Comparison of ENCODE assay signal across 13 cellular contexts in genomic region chr10:102780246-102780645, GRCh38. TPM values are rescaled to one million over a fixed set of nuclear protein-coding genes. Genes with fewer than 3 reads are reported as not detected.
DNase-seq lines count a peak whose midpoint lies in the region; ATAC-seq, FAIRE-seq and TF ChIP-seq lines count a peak whose summit lies in the region.
"Had no signal": no experiment of that assay in that cellular context is flagged by ENCODE, and none has a peak within 500 bp of the region (broad histone marks: within the 10 kb centered on the region; RNA-seq: fewer than 3 reads in every experiment).

No MANE protein-coding gene starts in this region.

- H3K9me3 ChIP-seq in MM.1S (replicated peaks; ENCODE audit: insufficient read depth, low read length) = no peaks in the 10 kb centered on the region
- H3K9me3 ChIP-seq in mesenchymal stem cell (ENCODE audit: control insufficient read depth, low read length) = no peaks in the 10 kb centered on the region
- H3K9me3 ChIP-seq in thyroid gland = no peaks in the 10 kb centered on the region
- no peaks in the 10 kb centered on the region for H3K9me3 ChIP-seq in naive thymus-derived CD4-positive, alpha-beta T cell (ENCODE audit: control insufficient read depth in 2 of 3, low read length in 3 of 3)
- H3K9me3 ChIP-seq in prostate gland = no peaks in the 10 kb centered on the region

- CTCF ChIA-PET in naive thymus-derived CD4-positive, alpha-beta T cell (lab: Charles Lee) = no interaction called here

- H2BK120ac ChIP-seq in mesenchymal stem cell (ENCODE audit: low read depth, low read length) = no peak overlapping the region

- H3K4ac ChIP-seq in mesenchymal stem cell (ENCODE audit: low read depth in 1 of 2, low read length in 2 of 2) = no peak overlapping the region

- H3F3A ChIP-seq in MM.1S (ENCODE audit: insufficient read depth, low read length) = peaks cover 61% of the 10 kb centered on the region

- no peaks in the 10 kb centered on the region for H3K9me2 ChIP-seq in MM.1S (replicated peaks; ENCODE audit: insufficient read depth, low read length)

- H3K4me1 ChIP-seq in MM.1S (ENCODE audit: low read length) (peaks cover 80% of the 10 kb centered on the region), mesenchymal stem cell (ENCODE audit: control insufficient read depth, insufficient read depth, low read depth, low read length) (peaks cover 37% of the 10 kb centered on the region), thyroid gland (peaks cover 89 to 97% of the 10 kb centered on the region in 2 donors), prostate gland (replicated peaks) (peaks cover 58% of the 10 kb centered on the region)
- H3K4me1 ChIP-seq in naive thymus-derived CD4-positive, alpha-beta T cell (ENCODE audit: control insufficient read depth in 2 of 2, insufficient read depth in 2 of 2, low read length in 2 of 2) = peaks cover 7 to 17% of the 10 kb centered on the region in 2 donors

- TF ChIP-seq CTCF in MM.1S (IDR thresholded peaks at IDR 0.05; ENCODE audit: low read length) (no peak), bronchial epithelial cell (IDR thresholded peaks at IDR 0.05; ENCODE audit: insufficient read depth, low read length, severe bottlenecking) (no peak), thyroid gland (IDR thresholded peaks at IDR 0.05) (no peak), prostate gland (IDR thresholded peaks at IDR 0.05) (peak in 1 of 4 experiments; percentile 6)

- no peak overlapping the region for H2BK12ac ChIP-seq in mesenchymal stem cell (ENCODE audit: low read length in 2 of 2)

- H3K4me1 Mint-ChIP-seq in naive thymus-derived CD4-positive, alpha-beta T cell = peaks cover 30 to 74% (median 69%) of the 10 kb centered on the region in 7 donors
- peaks cover 44 to 52% of the 10 kb centered on the region in 2 donors for H3K4me1 Mint-ChIP-seq in effector memory CD8-positive, alpha-beta T cell (ENCODE audit: low read depth in 2 of 2)

- peak overlapping the region; percentile 99 for H3K27ac ChIP-seq in MM.1S (ENCODE audit: low read length)
- no peak overlapping the region for H3K27ac ChIP-seq in mesenchymal stem cell (ENCODE audit: low read length, poor library complexity, severe bottlenecking)
- peak overlapping the region; percentile 96 to 98 (median 98) for H3K27ac ChIP-seq in thyroid gland
- no peak overlapping the region for H3K27ac ChIP-seq in naive thymus-derived CD4-positive, alpha-beta T cell (ENCODE audit: low read depth, low read length)
- H3K27ac ChIP-seq in prostate gland = peak overlapping the region in 1 of 2 donors; percentile 95

- H3K23ac ChIP-seq in mesenchymal stem cell (ENCODE audit: low read length in 2 of 2) = no peak overlapping the region

- peaks cover 0 to 18% (median 12%) of the 10 kb centered on the region in 5 donors for H3K36me3 Mint-ChIP-seq in naive thymus-derived CD4-positive, alpha-beta T cell
- H3K36me3 Mint-ChIP-seq in effector memory CD8-positive, alpha-beta T cell (ENCODE audit: insufficient read depth) = peaks cover 6% of the 10 kb centered on the region

- no peaks in the 10 kb centered on the region for H3K27me3 ChIP-seq in MM.1S (replicated peaks; ENCODE audit: insufficient read depth, low read length)
- H3K27me3 ChIP-seq in bronchial epithelial cell (ENCODE audit: control insufficient read depth, insufficient read depth, low read length) = no peaks in the 10 kb centered on the region
- H3K27me3 ChIP-seq in mesenchymal stem cell (ENCODE audit: control insufficient read depth in 1 of 2, insufficient read depth in 1 of 2, low read length in 2 of 2) = no peaks in the 10 kb centered on the region
- H3K27me3 ChIP-seq in thyroid gland = no peaks in the 10 kb centered on the region
- no peaks in the 10 kb centered on the region for H3K27me3 ChIP-seq in naive thymus-derived CD4-positive, alpha-beta T cell (ENCODE audit: control insufficient read depth in 2 of 2, insufficient read depth in 2 of 2, low read length in 2 of 2)
- H3K27me3 ChIP-seq in prostate gland (replicated peaks; ENCODE audit: insufficient read depth) = no peaks in the 10 kb centered on the region

- no peaks in the 10 kb centered on the region for H3K27me3 Mint-ChIP-seq in naive thymus-derived CD4-positive, alpha-beta T cell
- H3K27me3 Mint-ChIP-seq in effector memory CD8-positive, alpha-beta T cell = no peaks in the 10 kb centered on the region
- H3K27me3 Mint-ChIP-seq: CD8-positive, alpha-beta memory T cell; stimulated activated naive B cell treated with anti-CD40 and anti-IgM and Interleukin-4, amounts not matched to agents 10 μg/mL and 1 μg/mL and 100 μg/mL, for 72 hours; T-cell had no signal

- no peak overlapping the region for H2AFZ ChIP-seq in MM.1S (ENCODE audit: low read length)
- H2AFZ ChIP-seq in mesenchymal stem cell (ENCODE audit: low read depth, low read length) = no peak overlapping the region

- H3K4me2 ChIP-seq in MM.1S (ENCODE audit: low read depth, low read length) = peak overlapping the region; percentile 69
- no peak overlapping the region for H3K4me2 ChIP-seq in mesenchymal stem cell (ENCODE audit: low read length, poor library complexity, severe bottlenecking)

- peaks cover 74% of the 10 kb centered on the region for H3K79me2 ChIP-seq in MM.1S (ENCODE audit: low read length)

- 88% methylated on average over 3 of the region's 3 CpGs for WGBS in mesenchymal stem cell
- WGBS in thyroid gland, 2 donors = 82 to 92% methylated on average over 3 of the region's 3 CpGs
- 81% methylated on average over 3 of the region's 3 CpGs for WGBS in prostate gland

- H3K4me3 ChIP-seq in MM.1S (ENCODE audit: low read length) (no peak overlapping the region), bronchial epithelial cell (ENCODE audit: low read depth, low read length) (no peak overlapping the region), mesenchymal stem cell (ENCODE audit: insufficient read depth in 1 of 2, low read depth in 1 of 2, low read length in 2 of 2) (peak overlapping the region in 1 of 2 experiments; percentile 9), thyroid gland (replicated peaks in 1 of 3) (no peak overlapping the region), prostate gland (no peak overlapping the region)
- H3K4me3 ChIP-seq in naive thymus-derived CD4-positive, alpha-beta T cell (ENCODE audit: low read length) = no peak overlapping the region

- H3K36me3 ChIP-seq in MM.1S (replicated peaks; ENCODE audit: insufficient read depth, low read length) (no peaks in the 10 kb centered on the region; the same call in 1 of the 2 replicates), bronchial epithelial cell (ENCODE audit: control insufficient read depth, insufficient read depth, low read length) (peaks cover 2% of the 10 kb centered on the region), mesenchymal stem cell (ENCODE audit: control insufficient read depth in 1 of 2, insufficient read depth in 2 of 2, low read depth in 1 of 2, low read length in 2 of 2) (peaks cover 0 to 10% of the 10 kb centered on the region in 2 experiments), thyroid gland (no peaks in the 10 kb centered on the region), prostate gland (no peaks in the 10 kb centered on the region)
- H3K36me3 ChIP-seq in naive thymus-derived CD4-positive, alpha-beta T cell (ENCODE audit: control insufficient read depth in 2 of 3, insufficient read depth in 3 of 3, low read length in 3 of 3) = peaks cover 0 to 12% (median 0%) of the 10 kb centered on the region in 3 experiments

- H2AK5ac ChIP-seq in mesenchymal stem cell (ENCODE audit: low read length, severe bottlenecking) = no peak overlapping the region

- no peak overlapping the region for H3K14ac ChIP-seq in mesenchymal stem cell (ENCODE audit: low read length in 2 of 2)

- H4K20me1 ChIP-seq in MM.1S (ENCODE audit: insufficient read depth, low read length) = no peaks in the 10 kb centered on the region

- intact Hi-C loops in thyroid gland (cut with DNase I) (no loop called here), prostate gland (cut with DNase I) (no loop called here)
- intact Hi-C loops in naive thymus-derived CD4-positive, alpha-beta T cell (cut with micrococcal nuclease) = no loop called here

- H3K9me3 Mint-ChIP-seq in naive thymus-derived CD4-positive, alpha-beta T cell = no peaks in the 10 kb centered on the region
- H3K9me3 Mint-ChIP-seq in effector memory CD8-positive, alpha-beta T cell = no peaks in the 10 kb centered on the region
- H3K9me3 Mint-ChIP-seq: activated T-cell treated with anti-CD3 and anti-CD28 coated beads, Interleukin-2, amount 50 U/mL, for 72 hours; CD8-positive, alpha-beta memory T cell; stimulated activated naive B cell treated with anti-CD40 and anti-IgM and Interleukin-4, amounts not matched to agents 10 μg/mL and 1 μg/mL and 100 μg/mL, for 72 hours; T-cell had no signal

- H3K18ac ChIP-seq in mesenchymal stem cell (ENCODE audit: low read depth in 1 of 2, low read length in 2 of 2) = peak overlapping the region in 1 of 2 experiments; percentile 49

- H2BK5ac ChIP-seq in mesenchymal stem cell (ENCODE audit: low read depth, low read length, poor library complexity, severe bottlenecking) = no peak overlapping the region

- H3K27ac Mint-ChIP-seq in naive thymus-derived CD4-positive, alpha-beta T cell = peak overlapping the region in 2 of 9 donors; percentile 6 to 79
- H3K27ac Mint-ChIP-seq in effector memory CD8-positive, alpha-beta T cell = no peak overlapping the region
- H3K27ac Mint-ChIP-seq: stimulated activated naive B cell treated with anti-CD40 and anti-IgM and Interleukin-4, amounts not matched to agents 10 μg/mL and 1 μg/mL and 100 μg/mL, for 72 hours had no signal

- POLR2A ChIA-PET in naive thymus-derived CD4-positive, alpha-beta T cell (lab: Charles Lee) = no interaction called here

- no peak for FAIRE-seq in bronchial epithelial cell (lab: Jason Lieb, UNC)

- no peak overlapping the region for H4K91ac ChIP-seq in mesenchymal stem cell (ENCODE audit: low read length)

- no peak overlapping the region for H3K4me3 Mint-ChIP-seq in naive thymus-derived CD4-positive, alpha-beta T cell
- no peak overlapping the region for H3K4me3 Mint-ChIP-seq in effector memory CD8-positive, alpha-beta T cell
- H3K4me3 Mint-ChIP-seq: activated T-cell treated with anti-CD3 and anti-CD28 coated beads, Interleukin-2, amount 50 U/mL, for 72 hours; CD8-positive, alpha-beta memory T cell; stimulated activated naive B cell treated with anti-CD40 and anti-IgM and Interleukin-4, amounts not matched to agents 10 μg/mL and 1 μg/mL and 100 μg/mL, for 72 hours; T-cell had no signal

- H4K8ac ChIP-seq in mesenchymal stem cell (ENCODE audit: low read length) = no peak overlapping the region

- peaks cover 26% of the 10 kb centered on the region for H3K79me1 ChIP-seq in mesenchymal stem cell (replicated peaks; ENCODE audit: low read length, poor library complexity, severe bottlenecking)

- no peak for ATAC-seq in naive thymus-derived CD4-positive, alpha-beta T cell
- ATAC-seq in effector memory CD8-positive, alpha-beta T cell (replicated peaks) = no peak
- ATAC-seq: activated T-cell treated with anti-CD3 and anti-CD28 coated beads, Interleukin-2, amount 50 U/mL, for 72 hours; stimulated activated naive B cell treated with anti-CD40 and anti-IgM and Interleukin-4, amounts not matched to agents 10 μg/mL and 1 μg/mL and 100 μg/mL, for 72 hours; T-cell had no signal

- no peak for DNase-seq in MM.1S
- DNase-seq in bronchial epithelial cell (ENCODE audit: low read depth) = peak; percentile 95
- DNase-seq in mesenchymal stem cell = no peak
- no peak for DNase-seq in thyroid gland
- no peak for DNase-seq in naive thymus-derived CD4-positive, alpha-beta T cell
- DNase-seq in prostate gland (ENCODE audit: low spot score) = no peak
- DNase-seq in A172 (ENCODE audit: low spot score) = no peak
- no peak for DNase-seq in effector memory CD8-positive, alpha-beta T cell
- DNase-seq: activated T-cell treated with anti-CD3 and anti-CD28 coated beads, Interleukin-2, amount 50 U/mL, for 72 hours; CD8-positive, alpha-beta memory T cell; stimulated activated CD4-positive, alpha-beta T cell treated with anti-CD3 and anti-CD28 coated beads, Interleukin-2, amount 100 ng/mL, for 24 hours; stimulated activated naive B cell treated with anti-CD40 and anti-IgM and Interleukin-4, amounts not matched to agents 10 μg/mL and 1 μg/mL and 100 μg/mL, for 72 hours; T-cell had no signal

- TF ChIP-seq POLR2A in thyroid gland (IDR thresholded peaks at IDR 0.05) (no peak), prostate gland (IDR thresholded peaks at IDR 0.05) (no peak)

- H3K9ac ChIP-seq in MM.1S (ENCODE audit: low read length) (no peak overlapping the region), mesenchymal stem cell (ENCODE audit: low read length) (peak overlapping the region; percentile 61)

- H2BK15ac ChIP-seq in mesenchymal stem cell (ENCODE audit: low read depth, poor library complexity, severe bottlenecking) = no peak overlapping the region

RNA-seq across cellular contexts. Expression of gene WBP1L, which starts 36.5 kb away (rescaled TPM):
- total RNA-seq in bronchial epithelial cell = 26.1 and 36.4 TPM in 2 replicates
- polyA plus RNA-seq in mesenchymal stem cell (2013, experiment 1 of 2) = 59.1 TPM
- polyA plus RNA-seq in mesenchymal stem cell (2013, experiment 2 of 2) = 58.7 TPM
- 100 to 1,000 TPM; 194 to 384 (median 314) TPM for total RNA-seq in thyroid gland
- total RNA-seq in naive thymus-derived CD4-positive, alpha-beta T cell = 10 to 100 TPM; 20.5 to 37.9 (median 34.1) TPM
- polyA plus RNA-seq in naive thymus-derived CD4-positive, alpha-beta T cell = 10 to 100 TPM; 19.4 to 30.3 TPM
- 100 to 1,000 TPM; 136 to 168 TPM for total RNA-seq in prostate gland
- total RNA-seq in A172 (2014; rRNA removed; shearing (Covaris generic)) = 19.1 and 26.4 TPM in 2 replicates

RNA-seq across cellular contexts. Expression of gene CYP17A1, which starts 57.0 kb away (rescaled TPM):
- total RNA-seq in bronchial epithelial cell (not detected in 2 replicates), thyroid gland (10 to 100 TPM in 3 of 4 donors, 1 to 10 TPM in 1; 4.0 to 29.1 (median 15.9) TPM), prostate gland (10 to 100 TPM in 1 of 2 donors, not detected in 1; 12.8 TPM)
- polyA plus RNA-seq in mesenchymal stem cell (2013, experiment 1 of 2) = not detected
- not detected for polyA plus RNA-seq in mesenchymal stem cell (2013, experiment 2 of 2)
- not detected for total RNA-seq in naive thymus-derived CD4-positive, alpha-beta T cell
- not detected for polyA plus RNA-seq in naive thymus-derived CD4-positive, alpha-beta T cell
- total RNA-seq in A172 (2014; rRNA removed; shearing (Covaris generic)) = not detected in 2 replicates
- total RNA-seq: activated T-cell treated with anti-CD3 and anti-CD28 coated beads, Interleukin-2, amount 50 U/mL, for 72 hours; CD8-positive, alpha-beta memory T cell had no signal

Comparison
In these comparisons a context has a peak if more than half of its experiments do, and no peak if none do; other contexts are left out.
1. H3K27ac ChIP-seq: peak in MM.1S (single experiment) and thyroid gland (3 of 3); none in mesenchymal stem cell (single experiment) and naive thymus-derived CD4-positive, alpha-beta T cell (single experiment).